In the genomic region with DNA sequence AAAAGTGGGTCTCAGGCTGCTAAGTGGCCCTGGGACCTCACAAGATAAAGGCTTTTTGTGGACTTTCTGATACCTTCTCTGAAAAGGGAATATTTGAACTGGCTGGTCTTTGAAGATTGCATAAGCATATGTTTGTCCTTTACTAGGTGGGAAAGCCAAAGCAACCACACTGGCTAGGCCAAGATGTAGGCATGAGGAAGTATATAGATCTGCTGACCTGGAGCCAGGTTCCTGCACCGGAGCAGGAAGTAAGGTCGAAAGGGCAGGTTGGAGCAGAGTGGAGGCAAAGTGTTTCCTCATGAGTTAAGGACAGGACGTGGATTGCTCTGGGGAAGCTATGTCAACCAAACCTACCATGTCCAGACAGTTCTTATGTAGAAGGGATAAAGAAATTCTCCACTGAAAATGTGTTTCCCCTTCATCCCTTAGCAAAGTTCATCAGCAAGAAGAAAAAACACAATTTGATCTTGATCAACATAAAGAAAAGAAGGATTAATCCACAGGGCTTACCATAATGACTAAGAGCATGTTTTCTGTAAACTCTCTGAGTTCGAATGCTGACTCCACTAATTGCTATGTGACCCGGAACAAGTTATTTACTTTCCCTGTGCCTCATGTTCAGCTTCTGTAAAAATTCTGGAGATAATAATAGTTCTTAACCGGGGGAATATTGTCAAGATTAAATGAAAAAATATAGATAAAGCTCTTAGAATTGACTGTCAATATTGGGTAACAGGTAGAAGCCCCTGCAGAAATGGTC, we compare ENCODE assay signal across 1 cellular context.
TF ChIP-seq lines count a peak whose summit lies in the region.

No MANE protein-coding gene starts in this region.

TF ChIP-seq in HepG2, 621 proteins besides CTCF, POLR2A, EP300 and RAD21 (continued from another document and continues in another):
- TF ChIP-seq, protein P1, sequence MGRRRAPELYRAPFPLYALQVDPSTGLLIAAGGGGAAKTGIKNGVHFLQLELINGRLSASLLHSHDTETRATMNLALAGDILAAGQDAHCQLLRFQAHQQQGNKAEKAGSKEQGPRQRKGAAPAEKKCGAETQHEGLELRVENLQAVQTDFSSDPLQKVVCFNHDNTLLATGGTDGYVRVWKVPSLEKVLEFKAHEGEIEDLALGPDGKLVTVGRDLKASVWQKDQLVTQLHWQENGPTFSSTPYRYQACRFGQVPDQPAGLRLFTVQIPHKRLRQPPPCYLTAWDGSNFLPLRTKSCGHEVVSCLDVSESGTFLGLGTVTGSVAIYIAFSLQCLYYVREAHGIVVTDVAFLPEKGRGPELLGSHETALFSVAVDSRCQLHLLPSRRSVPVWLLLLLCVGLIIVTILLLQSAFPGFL (CRISPR knock-in tag; IDR thresholded peaks at IDR 0.05): no peak
- TF ChIP-seq ZNF709 (CRISPR knock-in tag; IDR thresholded peaks at IDR 0.05): no peak
- TF ChIP-seq, protein P2, sequence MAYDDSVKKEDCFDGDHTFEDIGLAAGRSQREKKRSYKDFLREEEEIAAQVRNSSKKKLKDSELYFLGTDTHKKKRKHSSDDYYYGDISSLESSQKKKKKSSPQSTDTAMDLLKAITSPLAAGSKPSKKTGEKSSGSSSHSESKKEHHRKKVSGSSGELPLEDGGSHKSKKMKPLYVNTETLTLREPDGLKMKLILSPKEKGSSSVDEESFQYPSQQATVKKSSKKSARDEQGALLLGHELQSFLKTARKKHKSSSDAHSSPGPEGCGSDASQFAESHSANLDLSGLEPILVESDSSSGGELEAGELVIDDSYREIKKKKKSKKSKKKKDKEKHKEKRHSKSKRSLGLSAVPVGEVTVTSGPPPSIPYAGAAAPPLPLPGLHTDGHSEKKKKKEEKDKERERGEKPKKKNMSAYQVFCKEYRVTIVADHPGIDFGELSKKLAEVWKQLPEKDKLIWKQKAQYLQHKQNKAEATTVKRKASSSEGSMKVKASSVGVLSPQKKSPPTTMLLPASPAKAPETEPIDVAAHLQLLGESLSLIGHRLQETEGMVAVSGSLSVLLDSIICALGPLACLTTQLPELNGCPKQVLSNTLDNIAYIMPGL (CRISPR knock-in tag; IDR thresholded peaks at IDR 0.05; ENCODE audit: borderline replicate concordance in 1 of 2, low read depth in 1 of 2): no peak
- TF ChIP-seq, protein P3, sequence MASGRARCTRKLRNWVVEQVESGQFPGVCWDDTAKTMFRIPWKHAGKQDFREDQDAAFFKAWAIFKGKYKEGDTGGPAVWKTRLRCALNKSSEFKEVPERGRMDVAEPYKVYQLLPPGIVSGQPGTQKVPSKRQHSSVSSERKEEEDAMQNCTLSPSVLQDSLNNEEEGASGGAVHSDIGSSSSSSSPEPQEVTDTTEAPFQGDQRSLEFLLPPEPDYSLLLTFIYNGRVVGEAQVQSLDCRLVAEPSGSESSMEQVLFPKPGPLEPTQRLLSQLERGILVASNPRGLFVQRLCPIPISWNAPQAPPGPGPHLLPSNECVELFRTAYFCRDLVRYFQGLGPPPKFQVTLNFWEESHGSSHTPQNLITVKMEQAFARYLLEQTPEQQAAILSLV (CRISPR knock-in tag; IDR thresholded peaks at IDR 0.05; ENCODE audit: borderline replicate concordance): no peak
- no peak for TF ChIP-seq ZNF549 (CRISPR knock-in tag; IDR thresholded peaks at IDR 0.05)
- TF ChIP-seq YEATS2 (CRISPR knock-in tag; IDR thresholded peaks at IDR 0.05; ENCODE audit: borderline replicate concordance): peak; percentile 53
- no peak for TF ChIP-seq ATF7 (IDR thresholded peaks at IDR 0.05)
- no peak for TF ChIP-seq ATF7 (CRISPR knock-in tag; IDR thresholded peaks at IDR 0.05)
- 0 out of 2 replicates have a peak, but pooled peaks have one; percentile 38 for TF ChIP-seq SMYD3 (CRISPR knock-in tag; IDR thresholded peaks at IDR 0.05)
- no peak for TF ChIP-seq ZNF264 (CRISPR knock-in tag; IDR thresholded peaks at IDR 0.05)
- TF ChIP-seq, protein P4, sequence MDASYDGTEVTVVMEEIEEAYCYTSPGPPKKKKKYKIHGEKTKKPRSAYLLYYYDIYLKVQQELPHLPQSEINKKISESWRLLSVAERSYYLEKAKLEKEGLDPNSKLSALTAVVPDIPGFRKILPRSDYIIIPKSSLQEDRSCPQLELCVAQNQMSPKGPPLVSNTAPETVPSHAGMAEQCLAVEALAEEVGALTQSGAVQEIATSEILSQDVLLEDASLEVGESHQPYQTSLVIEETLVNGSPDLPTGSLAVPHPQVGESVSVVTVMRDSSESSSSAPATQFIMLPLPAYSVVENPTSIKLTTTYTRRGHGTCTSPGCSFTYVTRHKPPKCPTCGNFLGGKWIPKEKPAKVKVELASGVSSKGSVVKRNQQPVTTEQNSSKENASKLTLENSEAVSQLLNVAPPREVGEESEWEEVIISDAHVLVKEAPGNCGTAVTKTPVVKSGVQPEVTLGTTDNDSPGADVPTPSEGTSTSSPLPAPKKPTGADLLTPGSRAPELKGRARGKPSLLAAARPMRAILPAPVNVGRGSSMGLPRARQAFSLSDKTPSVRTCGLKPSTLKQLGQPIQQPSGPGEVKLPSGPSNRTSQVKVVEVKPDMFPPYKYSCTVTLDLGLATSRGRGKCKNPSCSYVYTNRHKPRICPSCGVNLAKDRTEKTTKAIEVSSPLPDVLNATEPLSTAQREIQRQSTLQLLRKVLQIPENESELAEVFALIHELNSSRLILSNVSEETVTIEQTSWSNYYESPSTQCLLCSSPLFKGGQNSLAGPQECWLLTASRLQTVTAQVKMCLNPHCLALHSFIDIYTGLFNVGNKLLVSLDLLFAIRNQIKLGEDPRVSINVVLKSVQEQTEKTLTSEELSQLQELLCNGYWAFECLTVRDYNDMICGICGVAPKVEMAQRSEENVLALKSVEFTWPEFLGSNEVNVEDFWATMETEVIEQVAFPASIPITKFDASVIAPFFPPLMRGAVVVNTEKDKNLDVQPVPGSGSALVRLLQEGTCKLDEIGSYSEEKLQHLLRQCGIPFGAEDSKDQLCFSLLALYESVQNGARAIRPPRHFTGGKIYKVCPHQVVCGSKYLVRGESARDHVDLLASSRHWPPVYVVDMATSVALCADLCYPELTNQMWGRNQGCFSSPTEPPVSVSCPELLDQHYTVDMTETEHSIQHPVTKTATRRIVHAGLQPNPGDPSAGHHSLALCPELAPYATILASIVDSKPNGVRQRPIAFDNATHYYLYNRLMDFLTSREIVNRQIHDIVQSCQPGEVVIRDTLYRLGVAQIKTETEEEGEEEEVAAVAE (CRISPR knock-in tag; IDR thresholded peaks at IDR 0.05; ENCODE audit: borderline replicate concordance): peak; percentile 69; the same call in 1 of the 2 replicates
- TF ChIP-seq ZNF317 (CRISPR knock-in tag; IDR thresholded peaks at IDR 0.05): peak; percentile 70; the same call in 1 of the 2 replicates
- TF ChIP-seq NRL (CRISPR knock-in tag; IDR thresholded peaks at IDR 0.05; ENCODE audit: borderline replicate concordance): no peak
- TF ChIP-seq KLF6 (CRISPR knock-in tag; IDR thresholded peaks at IDR 0.05): peak; percentile 54; the same call in 1 of the 2 replicates
- peak; percentile 52; the same call in 1 of the 2 replicates for TF ChIP-seq TCF7L2 (IDR thresholded peaks at IDR 0.05; ENCODE audit: low read depth, low read length)
- no peak for TF ChIP-seq ZNF766 (CRISPR knock-in tag; IDR thresholded peaks at IDR 0.05; ENCODE audit: borderline replicate concordance)
- TF ChIP-seq ZNF724P (CRISPR knock-in tag; IDR thresholded peaks at IDR 0.05; ENCODE audit: borderline replicate concordance): no peak
- TF ChIP-seq ZNF570 (CRISPR knock-in tag; IDR thresholded peaks at IDR 0.05; ENCODE audit: borderline replicate concordance): no peak
- peak; percentile 91; the same call in 1 of the 2 replicates for TF ChIP-seq CBX5 (CRISPR knock-in tag; IDR thresholded peaks at IDR 0.05; ENCODE audit: borderline replicate concordance)
- TF ChIP-seq ZNF251 (CRISPR knock-in tag; IDR thresholded peaks at IDR 0.05): no peak
- no peak for TF ChIP-seq ZNF383 (CRISPR knock-in tag; IDR thresholded peaks at IDR 0.05; ENCODE audit: borderline replicate concordance)
- TF ChIP-seq, protein P5, sequence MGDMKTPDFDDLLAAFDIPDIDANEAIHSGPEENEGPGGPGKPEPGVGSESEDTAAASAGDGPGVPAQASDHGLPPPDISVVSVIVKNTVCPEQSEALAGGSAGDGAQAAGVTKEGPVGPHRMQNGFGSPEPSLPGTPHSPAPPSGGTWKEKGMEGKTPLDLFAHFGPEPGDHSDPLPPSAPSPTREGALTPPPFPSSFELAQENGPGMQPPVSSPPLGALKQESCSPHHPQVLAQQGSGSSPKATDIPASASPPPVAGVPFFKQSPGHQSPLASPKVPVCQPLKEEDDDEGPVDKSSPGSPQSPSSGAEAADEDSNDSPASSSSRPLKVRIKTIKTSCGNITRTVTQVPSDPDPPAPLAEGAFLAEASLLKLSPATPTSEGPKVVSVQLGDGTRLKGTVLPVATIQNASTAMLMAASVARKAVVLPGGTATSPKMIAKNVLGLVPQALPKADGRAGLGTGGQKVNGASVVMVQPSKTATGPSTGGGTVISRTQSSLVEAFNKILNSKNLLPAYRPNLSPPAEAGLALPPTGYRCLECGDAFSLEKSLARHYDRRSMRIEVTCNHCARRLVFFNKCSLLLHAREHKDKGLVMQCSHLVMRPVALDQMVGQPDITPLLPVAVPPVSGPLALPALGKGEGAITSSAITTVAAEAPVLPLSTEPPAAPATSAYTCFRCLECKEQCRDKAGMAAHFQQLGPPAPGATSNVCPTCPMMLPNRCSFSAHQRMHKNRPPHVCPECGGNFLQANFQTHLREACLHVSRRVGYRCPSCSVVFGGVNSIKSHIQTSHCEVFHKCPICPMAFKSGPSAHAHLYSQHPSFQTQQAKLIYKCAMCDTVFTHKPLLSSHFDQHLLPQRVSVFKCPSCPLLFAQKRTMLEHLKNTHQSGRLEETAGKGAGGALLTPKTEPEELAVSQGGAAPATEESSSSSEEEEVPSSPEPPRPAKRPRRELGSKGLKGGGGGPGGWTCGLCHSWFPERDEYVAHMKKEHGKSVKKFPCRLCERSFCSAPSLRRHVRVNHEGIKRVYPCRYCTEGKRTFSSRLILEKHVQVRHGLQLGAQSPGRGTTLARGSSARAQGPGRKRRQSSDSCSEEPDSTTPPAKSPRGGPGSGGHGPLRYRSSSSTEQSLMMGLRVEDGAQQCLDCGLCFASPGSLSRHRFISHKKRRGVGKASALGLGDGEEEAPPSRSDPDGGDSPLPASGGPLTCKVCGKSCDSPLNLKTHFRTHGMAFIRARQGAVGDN (CRISPR knock-in tag; IDR thresholded peaks at IDR 0.05): no peak
- no peak for TF ChIP-seq ZNF282 (IDR thresholded peaks at IDR 0.05; ENCODE audit: partially characterized antibody)
- TF ChIP-seq HMGA1 (CRISPR knock-in tag; conservative IDR thresholded peaks at IDR 0.05): no peak
- TF ChIP-seq ZNF350 (CRISPR knock-in tag; IDR thresholded peaks at IDR 0.05; ENCODE audit: borderline replicate concordance, low read depth): peak; percentile 69; the same call in 1 of the 2 replicates
- TF ChIP-seq, protein P6, sequence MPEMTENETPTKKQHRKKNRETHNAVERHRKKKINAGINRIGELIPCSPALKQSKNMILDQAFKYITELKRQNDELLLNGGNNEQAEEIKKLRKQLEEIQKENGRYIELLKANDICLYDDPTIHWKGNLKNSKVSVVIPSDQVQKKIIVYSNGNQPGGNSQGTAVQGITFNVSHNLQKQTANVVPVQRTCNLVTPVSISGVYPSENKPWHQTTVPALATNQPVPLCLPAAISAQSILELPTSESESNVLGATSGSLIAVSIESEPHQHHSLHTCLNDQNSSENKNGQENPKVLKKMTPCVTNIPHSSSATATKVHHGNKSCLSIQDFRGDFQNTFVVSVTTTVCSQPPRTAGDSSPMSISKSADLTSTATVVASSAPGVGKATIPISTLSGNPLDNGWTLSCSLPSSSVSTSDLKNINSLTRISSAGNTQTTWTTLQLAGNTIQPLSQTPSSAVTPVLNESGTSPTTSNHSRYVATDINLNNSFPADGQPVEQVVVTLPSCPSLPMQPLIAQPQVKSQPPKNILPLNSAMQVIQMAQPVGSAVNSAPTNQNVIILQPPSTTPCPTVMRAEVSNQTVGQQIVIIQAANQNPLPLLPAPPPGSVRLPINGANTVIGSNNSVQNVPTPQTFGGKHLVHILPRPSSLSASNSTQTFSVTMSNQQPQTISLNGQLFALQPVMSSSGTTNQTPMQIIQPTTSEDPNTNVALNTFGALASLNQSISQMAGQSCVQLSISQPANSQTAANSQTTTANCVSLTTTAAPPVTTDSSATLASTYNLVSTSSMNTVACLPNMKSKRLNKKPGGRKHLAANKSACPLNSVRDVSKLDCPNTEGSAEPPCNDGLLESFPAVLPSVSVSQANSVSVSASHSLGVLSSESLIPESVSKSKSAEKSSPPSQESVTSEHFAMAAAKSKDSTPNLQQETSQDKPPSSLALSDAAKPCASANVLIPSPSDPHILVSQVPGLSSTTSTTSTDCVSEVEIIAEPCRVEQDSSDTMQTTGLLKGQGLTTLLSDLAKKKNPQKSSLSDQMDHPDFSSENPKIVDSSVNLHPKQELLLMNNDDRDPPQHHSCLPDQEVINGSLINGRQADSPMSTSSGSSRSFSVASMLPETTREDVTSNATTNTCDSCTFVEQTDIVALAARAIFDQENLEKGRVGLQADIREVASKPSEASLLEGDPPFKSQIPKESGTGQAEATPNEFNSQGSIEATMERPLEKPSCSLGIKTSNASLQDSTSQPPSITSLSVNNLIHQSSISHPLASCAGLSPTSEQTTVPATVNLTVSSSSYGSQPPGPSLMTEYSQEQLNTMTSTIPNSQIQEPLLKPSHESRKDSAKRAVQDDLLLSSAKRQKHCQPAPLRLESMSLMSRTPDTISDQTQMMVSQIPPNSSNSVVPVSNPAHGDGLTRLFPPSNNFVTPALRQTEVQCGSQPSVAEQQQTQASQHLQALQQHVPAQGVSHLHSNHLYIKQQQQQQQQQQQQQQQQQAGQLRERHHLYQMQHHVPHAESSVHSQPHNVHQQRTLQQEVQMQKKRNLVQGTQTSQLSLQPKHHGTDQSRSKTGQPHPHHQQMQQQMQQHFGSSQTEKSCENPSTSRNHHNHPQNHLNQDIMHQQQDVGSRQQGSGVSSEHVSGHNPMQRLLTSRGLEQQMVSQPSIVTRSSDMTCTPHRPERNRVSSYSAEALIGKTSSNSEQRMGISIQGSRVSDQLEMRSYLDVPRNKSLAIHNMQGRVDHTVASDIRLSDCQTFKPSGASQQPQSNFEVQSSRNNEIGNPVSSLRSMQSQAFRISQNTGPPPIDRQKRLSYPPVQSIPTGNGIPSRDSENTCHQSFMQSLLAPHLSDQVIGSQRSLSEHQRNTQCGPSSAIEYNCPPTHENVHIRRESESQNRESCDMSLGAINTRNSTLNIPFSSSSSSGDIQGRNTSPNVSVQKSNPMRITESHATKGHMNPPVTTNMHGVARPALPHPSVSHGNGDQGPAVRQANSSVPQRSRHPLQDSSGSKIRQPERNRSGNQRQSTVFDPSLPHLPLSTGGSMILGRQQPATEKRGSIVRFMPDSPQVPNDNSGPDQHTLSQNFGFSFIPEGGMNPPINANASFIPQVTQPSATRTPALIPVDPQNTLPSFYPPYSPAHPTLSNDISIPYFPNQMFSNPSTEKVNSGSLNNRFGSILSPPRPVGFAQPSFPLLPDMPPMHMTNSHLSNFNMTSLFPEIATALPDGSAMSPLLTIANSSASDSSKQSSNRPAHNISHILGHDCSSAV (CRISPR knock-in tag; IDR thresholded peaks at IDR 0.05; ENCODE audit: borderline replicate concordance): no peak
- TF ChIP-seq ZBTB7B (CRISPR knock-in tag; IDR thresholded peaks at IDR 0.05): peak; percentile 72
- TF ChIP-seq ZFP1 (CRISPR knock-in tag; IDR thresholded peaks at IDR 0.05): peak; percentile 80; the same call in 1 of the 2 replicates
- TF ChIP-seq, protein P7, sequence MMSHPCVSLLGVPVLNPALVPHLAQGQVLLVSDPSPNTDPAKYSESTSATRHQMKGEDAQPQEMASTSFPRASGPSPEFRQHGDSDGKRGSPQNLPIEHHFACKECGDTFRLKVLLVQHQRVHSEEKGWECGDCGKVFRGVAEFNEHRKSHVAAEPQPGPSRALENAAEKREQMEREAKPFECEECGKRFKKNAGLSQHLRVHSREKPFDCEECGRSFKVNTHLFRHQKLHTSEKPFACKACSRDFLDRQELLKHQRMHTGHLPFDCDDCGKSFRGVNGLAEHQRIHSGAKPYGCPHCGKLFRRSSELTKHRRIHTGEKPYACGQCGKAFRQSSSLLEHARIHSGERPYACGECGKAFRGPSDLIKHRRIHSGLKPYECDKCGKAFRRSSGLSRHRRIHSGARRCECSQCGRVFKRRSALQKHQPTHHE (CRISPR knock-in tag; IDR thresholded peaks at IDR 0.05; ENCODE audit: borderline replicate concordance): no peak
- TF ChIP-seq ZNF225 (CRISPR knock-in tag; IDR thresholded peaks at IDR 0.05): no peak
- no peak for TF ChIP-seq FOXK2 (IDR thresholded peaks at IDR 0.05)
- no peak for TF ChIP-seq ZNF33B (CRISPR knock-in tag; IDR thresholded peaks at IDR 0.05)
- no peak for TF ChIP-seq JDP2 (CRISPR knock-in tag; IDR thresholded peaks at IDR 0.05; ENCODE audit: borderline replicate concordance)
